ENCODE assay signal across 10 cellular contexts in genomic region chr9:135747311-135747710, GRCh38. TPM values are rescaled to one million over a fixed set of nuclear protein-coding genes. Genes with fewer than 3 reads are reported as not detected.
"Had no signal": no experiment of that assay in that cellular context is flagged by ENCODE, and none has a peak within 500 bp of the region (broad histone marks: within the 10 kb centered on the region; RNA-seq: fewer than 3 reads in every experiment).

No MANE protein-coding gene starts in this region.

- H3K4me3 Mint-ChIP-seq: IgD-negative memory B cell had no signal

- H3K27ac ChIP-seq: HL-60, KMS-11 had no signal

- H3K9ac ChIP-seq: KMS-11 had no signal

- ATAC-seq: HepG2, K562 had no signal

- H3K4me2 ChIP-seq: KMS-11 had no signal

- H3K27ac Mint-ChIP-seq: IgD-negative memory B cell had no signal

- H3K27me3 Mint-ChIP-seq: IgD-negative memory B cell had no signal

- H3K4me3 ChIP-seq: K562 had no signal

- DNase-seq: IMR-90, KBM-7, KG1 had no signal

- H3K4me1 Mint-ChIP-seq: IgD-negative memory B cell had no signal

- H3K9me3 Mint-ChIP-seq: IgD-negative memory B cell had no signal

RNA-seq across cellular contexts. Expression of gene KCNT1, which starts 45.3 kb away (rescaled TPM):
- total RNA-seq: HepG2, HT-29, HT1080, IMR-90 had no signal
- polyA plus RNA-seq: HepG2, IgD-negative memory B cell, IMR-90, K562 had no signal

RNA-seq across cellular contexts. Expression of gene SOHLH1, which starts 48.0 kb away (rescaled TPM):
- total RNA-seq: HT-29, HT1080, IMR-90 had no signal
- polyA plus RNA-seq: IgD-negative memory B cell, IMR-90 had no signal
